21 cellular contexts compared by ENCODE assay signal in genomic region chr4:152224223-152224622, GRCh38.
"Had no signal": no experiment of that assay in that cellular context is flagged by ENCODE, and none has a peak within 500 bp of the region (broad histone marks: within the 10 kb centered on the region; RNA-seq: fewer than 3 reads in every experiment).

No MANE protein-coding gene starts in this region.

- H3K9me3 Mint-ChIP-seq: activated CD4-positive, alpha-beta memory T cell treated with anti-CD3 and anti-CD28 coated beads for 36 hours; activated T-cell treated with anti-CD3 and anti-CD28 coated beads, Interleukin-2, amount 50 U/mL, for 72 hours; activated T-helper 2 cell treated with anti-CD3 and anti-CD28 coated beads, Interferon-gamma antibody, Interleukin-2, Interleukin-4, amounts not matched to agents 10 μg/mL and 5 μg/mL and 100 μg/mL, durations not matched to agents 14 hours and 24 hours and 36 hours had no signal

- H3K27ac Mint-ChIP-seq: activated CD4-positive, alpha-beta memory T cell treated with anti-CD3 and anti-CD28 coated beads for 36 hours; activated CD4-positive, alpha-beta T cell treated with anti-CD3 and anti-CD28 coated beads, Interleukin-2, amount 10 ng/mL, durations not matched to agents 7 days and 5 days; activated naive CD4-positive, alpha-beta T cell treated with anti-CD3 and anti-CD28 coated beads, Interleukin-2, amount 10 ng/mL, durations not matched to agents 7 days and 5 days; activated naive CD8-positive, alpha-beta T cell treated with anti-CD3 and anti-CD28 coated beads for 36 hours; activated T-helper 2 cell treated with anti-CD3 and anti-CD28 coated beads, Interferon-gamma antibody, Interleukin-2, Interleukin-4, amounts not matched to agents 10 μg/mL and 5 μg/mL and 100 μg/mL, durations not matched to agents 14 hours and 24 hours and 36 hours had no signal

- H3K27ac ChIP-seq: SK-N-MC, VCaP had no signal

- H3K36me3 Mint-ChIP-seq: activated CD4-positive, alpha-beta memory T cell treated with anti-CD3 and anti-CD28 coated beads for 36 hours had no signal

- H3K4me3 Mint-ChIP-seq: activated CD4-positive, alpha-beta memory T cell treated with anti-CD3 and anti-CD28 coated beads for 36 hours; activated CD4-positive, alpha-beta T cell treated with anti-CD3 and anti-CD28 coated beads, Interleukin-2, amount 10 ng/mL, durations not matched to agents 7 days and 5 days; activated naive CD4-positive, alpha-beta T cell treated with anti-CD3 and anti-CD28 coated beads, Interleukin-2, amount 10 ng/mL, durations not matched to agents 7 days and 5 days; activated naive CD8-positive, alpha-beta T cell treated with anti-CD3 and anti-CD28 coated beads for 36 hours; activated T-cell treated with anti-CD3 and anti-CD28 coated beads, Interleukin-2, amount 50 U/mL, for 72 hours had no signal

- H3K4me3 ChIP-seq: SK-N-MC had no signal

- H3K27me3 Mint-ChIP-seq: activated CD4-positive, alpha-beta memory T cell treated with anti-CD3 and anti-CD28 coated beads for 36 hours; activated CD4-positive, alpha-beta T cell treated with anti-CD3 and anti-CD28 coated beads, Interleukin-2, amount 10 ng/mL, durations not matched to agents 7 days and 5 days; activated naive CD8-positive, alpha-beta T cell treated with anti-CD3 and anti-CD28 coated beads for 36 hours had no signal

- ATAC-seq: activated T-cell treated with anti-CD3 and anti-CD28 coated beads, Interleukin-2, amount 50 U/mL, for 72 hours; Panc1; Right ventricle myocardium inferior had no signal

- DNase-seq: activated CD4-positive, alpha-beta memory T cell treated with anti-CD3 and anti-CD28 coated beads for 36 hours; activated CD4-positive, alpha-beta T cell treated with anti-CD3 and anti-CD28 coated beads, Interleukin-2, amount 10 ng/mL, durations not matched to agents 7 days and 5 days; activated CD4-positive, CD25-positive, alpha-beta regulatory T cell; activated gamma-delta T cell treated with Interleukin-2 at 50 U/mL for 16 hours; activated naive CD4-positive, alpha-beta T cell treated with anti-CD3 and anti-CD28 coated beads, Interleukin-2, amount 10 ng/mL, durations not matched to agents 7 days and 5 days; activated naive CD8-positive, alpha-beta T cell treated with anti-CD3 and anti-CD28 coated beads for 36 hours; activated T-cell treated with anti-CD3 and anti-CD28 coated beads for 4 hours; activated T-cell treated with anti-CD3 and anti-CD28 coated beads, Interleukin-2, amount 50 U/mL, for 72 hours; NCI-H1105 treated with DMSO at 0.1 percent for 48 hours; NCI-H1436 treated with DMSO at 0.1 percent for 48 hours; NCI-H187; NCI-H2081; NCI-H510A treated with DMSO at 0.1 percent for 48 hours; NCI-H69; NK-92 treated with Interleukin-12 subunit alpha and Interleukin-12 subunit beta, amount 100 ng/mL, for 24 hours; RPMI8226 had no signal
